Comparison of ENCODE assay signal across 8 cellular contexts in genomic region chr6:43758617-43759050, GRCh38. TPM values are rescaled to one million over a fixed set of nuclear protein-coding genes. Genes with fewer than 3 reads are reported as not detected.
A peak's percentile ranks its signal among the peaks of the same experiment; 100 is the strongest.
DNase-seq lines count a peak whose midpoint lies in the region; ATAC-seq and TF ChIP-seq lines count a peak whose summit lies in the region.

No MANE protein-coding gene starts in this region.

- peaks cover 4 to 6% of the 10 kb centered on the region in 2 donors for H3K4me1 Mint-ChIP-seq in stimulated activated naive B cell treated with anti-CD40 and anti-IgM and Interleukin-4, amounts not matched to agents 10 μg/mL and 1 μg/mL and 100 μg/mL, for 72 hours

- no peaks in the 10 kb centered on the region for H3K9me3 Mint-ChIP-seq in stimulated activated naive B cell treated with anti-CD40 and anti-IgM and Interleukin-4, amounts not matched to agents 10 μg/mL and 1 μg/mL and 100 μg/mL, for 72 hours

- TF ChIP-seq CTCF in RWPE2 (IDR thresholded peaks at IDR 0.05; ENCODE audit: poor library complexity, severe bottlenecking) (peak; percentile 55), foreskin keratinocyte (conservative IDR thresholded peaks at IDR 0.05) (peak; percentile 57)

- peaks cover 0 to 4% of the 10 kb centered on the region in 2 donors for H3K27me3 Mint-ChIP-seq in stimulated activated naive B cell treated with anti-CD40 and anti-IgM and Interleukin-4, amounts not matched to agents 10 μg/mL and 1 μg/mL and 100 μg/mL, for 72 hours

- no peaks in the 10 kb centered on the region for H3K27me3 ChIP-seq in RWPE2 (ENCODE audit: insufficient read depth, poor library complexity, severe bottlenecking)
- no peaks in the 10 kb centered on the region for H3K27me3 ChIP-seq in foreskin keratinocyte

- no peaks in the 10 kb centered on the region for H3K36me3 Mint-ChIP-seq in stimulated activated naive B cell treated with anti-CD40 and anti-IgM and Interleukin-4, amounts not matched to agents 10 μg/mL and 1 μg/mL and 100 μg/mL, for 72 hours

- no peak overlapping the region for H3K4me3 ChIP-seq in RWPE2 (ENCODE audit: severe bottlenecking)

- H3K27ac Mint-ChIP-seq in stimulated activated naive B cell treated with anti-CD40 and anti-IgM and Interleukin-4, amounts not matched to agents 10 μg/mL and 1 μg/mL and 100 μg/mL, for 72 hours = no peak overlapping the region

- no peaks in the 10 kb centered on the region for H3K9me3 ChIP-seq in RWPE2 (ENCODE audit: severe bottlenecking)

- H3K4me1 ChIP-seq in RWPE2 (ENCODE audit: insufficient read depth, poor library complexity, severe bottlenecking) = no peaks in the 10 kb centered on the region
- H3K4me1 ChIP-seq in foreskin keratinocyte = peaks cover 7% of the 10 kb centered on the region

- H3K36me3 ChIP-seq in RWPE2 (ENCODE audit: low read depth) = no peaks in the 10 kb centered on the region

- H3K4me3 Mint-ChIP-seq in stimulated activated naive B cell treated with anti-CD40 and anti-IgM and Interleukin-4, amounts not matched to agents 10 μg/mL and 1 μg/mL and 100 μg/mL, for 72 hours = no peak overlapping the region

- DNase-seq in NCI-H2081 (lab: John Stamatoyannopoulos, UW) (peak; percentile 20 to 25), NCI-H2081 treated with DMSO at 0.1 percent for 48 hours (lab: John Stamatoyannopoulos, UW) (no peak), RWPE2 (ENCODE audit: low spot score) (no peak), foreskin keratinocyte (no peak), HCEC 1CT (no peak), glomerular visceral epithelial cell (ENCODE audit: extremely low spot score) (no peak)
- no peak for DNase-seq in stimulated activated naive B cell treated with anti-CD40 and anti-IgM and Interleukin-4, amounts not matched to agents 10 μg/mL and 1 μg/mL and 100 μg/mL, for 72 hours

- ATAC-seq in RWPE2 (ENCODE audit: low read depth) (no peak), foreskin keratinocyte (no peak), HG03457 (IDR thresholded peaks at IDR 0.05; ENCODE audit: unreplicated experiment) (no peak)
- peak; percentile 48 to 64 for ATAC-seq in stimulated activated naive B cell treated with anti-CD40 and anti-IgM and Interleukin-4, amounts not matched to agents 10 μg/mL and 1 μg/mL and 100 μg/mL, for 72 hours (replicated peaks)

- H3K27ac ChIP-seq in RWPE2 (ENCODE audit: poor library complexity, severe bottlenecking) (no peak overlapping the region), foreskin keratinocyte (no peak overlapping the region)

RNA-seq across cellular contexts. Expression of gene VEGFA, which starts 11.4 kb away (rescaled TPM):
- total RNA-seq in foreskin keratinocyte = 88.6 and 89.7 TPM in 2 replicates
- 42.5 and 48.3 TPM in 2 replicates for polyA plus RNA-seq in foreskin keratinocyte

Comparison
In these comparisons a context has a peak if more than half of its experiments do, and no peak if none do; other contexts are left out.
1. DNase-seq: peak in NCI-H2081 (2 of 2); none in NCI-H2081 treated with DMSO at 0.1 percent for 48 hours (single experiment), RWPE2 (single experiment), foreskin keratinocyte (0 of 2), stimulated activated naive B cell treated with anti-CD40 and anti-IgM and Interleukin-4, amounts not matched to agents 10 μg/mL and 1 μg/mL and 100 μg/mL, for 72 hours (single experiment), HCEC 1CT (single experiment) and glomerular visceral epithelial cell (single experiment).
2. ATAC-seq: peak in stimulated activated naive B cell treated with anti-CD40 and anti-IgM and Interleukin-4, amounts not matched to agents 10 μg/mL and 1 μg/mL and 100 μg/mL, for 72 hours (2 of 2); none in RWPE2 (single experiment), foreskin keratinocyte (single experiment) and HG03457 (single experiment).